In the genomic region with DNA sequence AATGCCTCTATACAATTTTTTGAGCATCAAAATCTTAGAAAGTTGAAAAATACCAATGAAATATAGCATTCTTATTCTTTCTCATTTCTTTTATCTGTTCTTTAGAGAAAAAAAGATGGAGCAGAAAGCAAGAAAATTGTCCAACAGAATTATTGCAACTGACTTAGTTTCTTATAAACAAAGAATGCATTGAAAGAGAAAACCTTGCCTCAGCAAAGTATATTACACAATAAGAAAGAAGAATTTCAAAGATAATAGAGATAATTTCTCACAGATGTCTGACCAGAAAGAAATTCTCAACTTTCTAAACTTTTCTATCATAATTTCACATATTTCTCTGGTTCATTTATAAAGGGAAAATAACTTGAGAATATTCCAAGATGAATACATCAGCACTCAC, we compare ENCODE assay signal across 22 cellular contexts. TPM values are rescaled to one million over a fixed set of nuclear protein-coding genes. Genes with fewer than 3 reads are reported as not detected.
A peak's percentile ranks its signal among the peaks of the same experiment; 100 is the strongest.
DNase-seq lines count a peak whose midpoint lies in the region; ATAC-seq, FAIRE-seq and TF ChIP-seq lines count a peak whose summit lies in the region.
"Had no signal": no experiment of that assay in that cellular context is flagged by ENCODE, and none has a peak within 500 bp of the region (broad histone marks: within the 10 kb centered on the region; RNA-seq: fewer than 3 reads in every experiment).

No MANE protein-coding gene starts in this region.

- no peaks in the 10 kb centered on the region for H3K36me3 ChIP-seq in A673 (ENCODE audit: insufficient read depth, low read length, poor library complexity, severe bottlenecking)
- H3K36me3 ChIP-seq in GM23248 (ENCODE audit: low read depth), result no peaks in the 10 kb centered on the region
- no peaks in the 10 kb centered on the region for H3K36me3 ChIP-seq in K562 (ENCODE audit: control insufficient read depth, insufficient read depth, low read length)
- no peaks in the 10 kb centered on the region for H3K36me3 ChIP-seq in hepatocyte (replicated peaks; ENCODE audit: insufficient read depth, low read depth)
- H3K36me3 ChIP-seq in ovary, result no peaks in the 10 kb centered on the region

- peak overlapping the region; percentile 0 for H3K27ac ChIP-seq in A673 (ENCODE audit: low read depth, low read length, poor library complexity, severe bottlenecking)
- peak overlapping the region; percentile 62 for H3K27ac ChIP-seq in GM23248
- H3K27ac ChIP-seq in K562 (ENCODE audit: extremely low read depth, low read depth, low read length), result no peak overlapping the region
- no peak overlapping the region for H3K27ac ChIP-seq in hepatocyte
- H3K27ac ChIP-seq in ovary, result no peak overlapping the region
- H3K27ac ChIP-seq: 22Rv1, KMS-11 had no signal

- in situ Hi-C loops in GM23248 (cut with MboI) (no loop called here), K562 (cut with MboI) (no loop called here)

- TF ChIP-seq EP300 in K562 (IDR thresholded peaks at IDR 0.05; ENCODE audit: low read length) (no peak), ovary (IDR thresholded peaks at IDR 0.05) (no peak)

- POLR2A ChIA-PET in A673 (lab: Charles Lee; ENCODE audit: low non-redundant PET), result no interaction called here
- POLR2A ChIA-PET in K562 (lab: Yijun Ruan, JAX), result interaction anchor here (0.6 kb wide), 1 partner anchor 293 kb away, joined by 4 read pairs; no protein-coding TSS in a partner anchor

- intact Hi-C loops in A673 (cut with micrococcal nuclease; ENCODE audit: unreplicated experiment), result no loop called here
- intact Hi-C loops in K562 (cut with micrococcal nuclease), result no loop called here
- intact Hi-C loops in ovary (cut with DNase I), result no loop called here

- H3K4me1 ChIP-seq in A673 (ENCODE audit: insufficient read depth, low read length, poor library complexity, severe bottlenecking) (no peaks in the 10 kb centered on the region), GM23248 (ENCODE audit: insufficient read depth) (peaks cover 14% of the 10 kb centered on the region), K562 (replicated peaks in 1 of 2; ENCODE audit: control insufficient read depth in 2 of 2, insufficient read depth in 2 of 2, low read length in 2 of 2) (peaks cover 0 to 22% of the 10 kb centered on the region in 2 experiments; a peak in 3 of 5 replicates), hepatocyte (ENCODE audit: insufficient read depth) (peaks cover 7% of the 10 kb centered on the region), ovary (ENCODE audit: insufficient read depth) (no peaks in the 10 kb centered on the region)

- H3K4me3 ChIP-seq in A673 (ENCODE audit: low read depth, low read length, poor library complexity, severe bottlenecking), result no peak overlapping the region
- no peak overlapping the region for H3K4me3 ChIP-seq in GM23248
- no peak overlapping the region for H3K4me3 ChIP-seq in K562
- H3K4me3 ChIP-seq in hepatocyte, result no peak overlapping the region
- no peak overlapping the region for H3K4me3 ChIP-seq in ovary

- H3K4me2 ChIP-seq in GM23248 (ENCODE audit: unreplicated experiment), result peak overlapping the region; percentile 57
- no peak overlapping the region for H3K4me2 ChIP-seq in K562 (ENCODE audit: insufficient read depth, low read length)
- H3K4me2 ChIP-seq in hepatocyte, result no peak overlapping the region
- H3K4me2 ChIP-seq: KMS-11 had no signal

- peaks cover 14% of the 10 kb centered on the region for H3F3A ChIP-seq in GM23248 (ENCODE audit: insufficient read depth)

- no peak for TF ChIP-seq RAD21 in K562 (CRISPR knock-in tag; conservative IDR thresholded peaks at IDR 0.05 in 1 of 2, IDR thresholded peaks at IDR 0.05 in 1 of 2)

- CTCF ChIA-PET in A673 (lab: Charles Lee), result no interaction called here
- CTCF ChIA-PET in K562 (lab: Yijun Ruan, JAX; ENCODE audit: low intra/inter-chr PET ratio), result interaction anchor here (1.1 kb wide), 1 partner anchor 67 kb away, joined by 3 read pairs; no protein-coding TSS in a partner anchor

- no peaks in the 10 kb centered on the region for H3K9me1 ChIP-seq in K562 (ENCODE audit: control insufficient read depth, insufficient read depth, low read length)

- H4K20me1 ChIP-seq in GM23248 (ENCODE audit: insufficient read depth) (no peaks in the 10 kb centered on the region), K562 (replicated peaks; ENCODE audit: control insufficient read depth, insufficient read depth, low read length) (no peaks in the 10 kb centered on the region), hepatocyte (ENCODE audit: insufficient read depth, poor library complexity, severe bottlenecking) (no peaks in the 10 kb centered on the region)

- ATAC-seq in K562 (no peak), HG03039 (IDR thresholded peaks at IDR 0.05; ENCODE audit: unreplicated experiment) (no peak)
- ATAC-seq: HCT116 had no signal

- FAIRE-seq in K562 (lab: Jason Lieb, UNC), result no peak
- FAIRE-seq: D721Med, G401.6, GM12892, H54 had no signal

- BruUV-seq in A673 (replicated peaks; lab: Mats Ljungman, UMichigan) (no TSS peak), K562 (replicated peaks; lab: Mats Ljungman, UMichigan) (no TSS peak)

- DNase-seq in A673 (ENCODE audit: low spot score), result no peak
- DNase-seq in GM23248, result peak; percentile 55
- no peak for DNase-seq in K562 (ENCODE audit: extremely low read depth in 1 of 4, low spot score in 3 of 4)
- peak; percentile 78 for DNase-seq in fibroblast of peridontal ligament (ENCODE audit: extremely low read depth)
- DNase-seq in hepatocyte (ENCODE audit: low spot score), result no peak
- no peak for DNase-seq in stimulated activated CD4-positive, alpha-beta T cell treated with anti-CD3 and anti-CD28 coated beads, Interleukin-2, amount 100 ng/mL, for 48 hours
- no peak for DNase-seq in ovary
- DNase-seq: C1 segment of cervical spinal cord; CD4-positive, alpha-beta memory T cell; COR-L47; DMS153; DMS79 treated with DMSO at 0.1 percent for 48 hours; EL had no signal

- TF ChIP-seq POLR2A in K562 (conservative IDR thresholded peaks at IDR 0.05), result no peak
- TF ChIP-seq POLR2A in ovary (IDR thresholded peaks at IDR 0.05), result no peak

- H3K9me2 ChIP-seq in GM23248 (ENCODE audit: insufficient read depth) (no peaks in the 10 kb centered on the region), hepatocyte (replicated peaks; ENCODE audit: insufficient read depth) (no peaks in the 10 kb centered on the region)

- no peak for TF ChIP-seq CTCF in A673 (conservative IDR thresholded peaks at IDR 0.05; ENCODE audit: low read depth, low read length)
- TF ChIP-seq CTCF in K562 (IDR thresholded peaks at IDR 0.05 in 2 of 3, conservative IDR thresholded peaks at IDR 0.05 in 1 of 3; ENCODE audit: insufficient read depth in 2 of 3, low read depth in 1 of 3, low read length in 3 of 3), result no peak
- no peak for TF ChIP-seq CTCF in hepatocyte (IDR thresholded peaks at IDR 0.05; ENCODE audit: poor library complexity)
- no peak for TF ChIP-seq CTCF in ovary (IDR thresholded peaks at IDR 0.05)

- H3K27me3 ChIP-seq in A673 (replicated peaks; ENCODE audit: insufficient read depth, low read depth, low read length, poor library complexity) (no peaks in the 10 kb centered on the region), GM23248 (replicated peaks; ENCODE audit: insufficient read depth) (no peaks in the 10 kb centered on the region), K562 (ENCODE audit: control insufficient read depth in 2 of 2, insufficient read depth in 2 of 2, low read length in 2 of 2) (no peaks in the 10 kb centered on the region), hepatocyte (no peaks in the 10 kb centered on the region), ovary (no peaks in the 10 kb centered on the region)

- H3K79me2 ChIP-seq in GM23248 (ENCODE audit: insufficient read depth) (no peaks in the 10 kb centered on the region), K562 (ENCODE audit: control insufficient read depth, insufficient read depth, low read length) (no peaks in the 10 kb centered on the region), hepatocyte (no peaks in the 10 kb centered on the region)

- H2AFZ ChIP-seq in GM23248 (0 out of 2 replicates have a peak overlapping the region, but pooled peaks have one; percentile 8), K562 (ENCODE audit: low read depth, low read length) (no peak overlapping the region), hepatocyte (no peak overlapping the region)

- H3K9me3 ChIP-seq in A673 (ENCODE audit: low read depth, low read length, poor library complexity, severe bottlenecking) (no peaks in the 10 kb centered on the region), GM23248 (ENCODE audit: low read depth) (no peaks in the 10 kb centered on the region), K562 (replicated peaks; ENCODE audit: control insufficient read depth, insufficient read depth, low read depth, low read length) (no peaks in the 10 kb centered on the region), hepatocyte (ENCODE audit: low read depth) (no peaks in the 10 kb centered on the region), ovary (no peaks in the 10 kb centered on the region)

- H3K9ac ChIP-seq in GM23248, result peak overlapping the region; percentile 35
- H3K9ac ChIP-seq in K562 (ENCODE audit: insufficient read depth in 1 of 2, low read depth in 2 of 2, low read length in 2 of 2), result no peak overlapping the region
- H3K9ac ChIP-seq: KMS-11 had no signal

RNA-seq across cellular contexts. Expression of a gene that starts 11.6 kb away (rescaled TPM):
- total RNA-seq in A673 (2021), result 86.9 and 117 TPM in 2 replicates
- 388 and 407 TPM in 2 replicates for total RNA-seq in GM23248 (2014; rRNA removed; shearing (Covaris generic))
- 498 and 506 TPM in 2 replicates for polyA plus RNA-seq in GM23248 (2016; fragmentation: Nextera tagmentation; extraction: Ambion mirVana)
- 21.4 and 25.0 TPM in 2 replicates for total RNA-seq in K562 (2011; cell fraction: chromatin; rRNA removed; ENCODE audit: low replicate concordance)
- 34.3 and 42.7 TPM in 2 replicates for total RNA-seq in K562 (2011; cell fraction: nucleolus; rRNA removed)
- 32.1 and 39.8 TPM in 2 replicates for total RNA-seq in K562 (2011; cell fraction: nucleoplasm; rRNA removed)
- 19.1 and 19.3 TPM in 2 replicates for total RNA-seq in K562 (2014; rRNA removed)
- total RNA-seq in K562 (2014; rRNA removed; fragmentation: Illumina TruSeq; extraction: Trizol), result 23.2 and 25.3 TPM in 2 replicates
- 15.3 and 16.3 TPM in 2 replicates for total RNA-seq in K562 (2015; rRNA removed; fragmentation: Illumina TruSeq; extraction: Trizol)
- total RNA-seq in K562 (2021), result 20.6 and 22.0 TPM in 2 replicates
- polyA plus RNA-seq in K562 (2011; rRNA removed), result 30.4 and 47.9 TPM in 2 replicates
- polyA plus RNA-seq in K562 (2011; cell fraction: cytosol; rRNA removed), result 32.2 and 37.3 TPM in 2 replicates
- polyA plus RNA-seq in K562 (2011; cell fraction: nucleus; rRNA removed), result 17.5 and 25.7 TPM in 2 replicates
- polyA plus RNA-seq in K562 (2012), result 17.7 and 35.2 TPM in 2 replicates
- 26.2 and 30.3 TPM in 2 replicates for polyA plus RNA-seq in K562 (2014; fragmentation: Illumina TruSeq; extraction: Trizol)
- 1 to 10 TPM; 7.5 to 8.1 TPM for polyA plus RNA-seq in K562 (2014; fragmentation: Nextera tagmentation; extraction: Ambion mirVana)
- 24.0 and 25.5 TPM in 2 replicates for polyA plus RNA-seq in K562 (2014; rRNA removed)
- 33.1 and 42.5 TPM in 2 replicates for polyA minus RNA-seq in K562 (2011; rRNA and poly(A)+ RNA removed)
- polyA minus RNA-seq in K562 (2011; cell fraction: cytosol; rRNA and poly(A)+ RNA removed), result 17.5 and 28.5 TPM in 2 replicates
- 5.8 and 15.0 TPM in 2 replicates for polyA minus RNA-seq in K562 (2011; cell fraction: nucleus; rRNA and poly(A)+ RNA removed)
- 109 and 127 TPM in 2 replicates for total RNA-seq in hepatocyte
- 134 and 136 TPM in 2 replicates for polyA plus RNA-seq in hepatocyte
- 100 to 1,000 TPM; 130 to 179 (median 161) TPM for total RNA-seq in ovary
- polyA plus RNA-seq in ovary, result 100 to 1,000 TPM; 130 to 260 TPM

RNA-seq across cellular contexts. Expression of a gene that starts 47.0 kb away (rescaled TPM):
- total RNA-seq in A673 (2021), result 0.09 TPM in 1 of 2 replicates, not detected in the other
- total RNA-seq in GM23248 (2014; rRNA removed; shearing (Covaris generic)), result not detected in 2 replicates
- not detected in 2 replicates for polyA plus RNA-seq in GM23248 (2016; fragmentation: Nextera tagmentation; extraction: Ambion mirVana)
- total RNA-seq in K562 (2011; cell fraction: chromatin; rRNA removed; ENCODE audit: low replicate concordance), result not detected in 2 replicates
- not detected in 2 replicates for total RNA-seq in K562 (2011; cell fraction: nucleolus; rRNA removed)
- not detected in 2 replicates for total RNA-seq in K562 (2011; cell fraction: nucleoplasm; rRNA removed)
- not detected in 2 replicates for total RNA-seq in K562 (2014; rRNA removed)
- total RNA-seq in K562 (2014; rRNA removed; fragmentation: Illumina TruSeq; extraction: Trizol), result not detected in 2 replicates
- not detected in 2 replicates for total RNA-seq in K562 (2015; rRNA removed; fragmentation: Illumina TruSeq; extraction: Trizol)
- total RNA-seq in K562 (2021), result not detected in 2 replicates
- not detected in 2 replicates for polyA plus RNA-seq in K562 (2011; rRNA removed)
- polyA plus RNA-seq in K562 (2011; cell fraction: cytosol; rRNA removed), result not detected in 2 replicates
- polyA plus RNA-seq in K562 (2011; cell fraction: nucleus; rRNA removed), result not detected in 2 replicates
- not detected in 2 replicates for polyA plus RNA-seq in K562 (2012)
- polyA plus RNA-seq in K562 (2014; fragmentation: Illumina TruSeq; extraction: Trizol), result not detected in 2 replicates
- polyA plus RNA-seq in K562 (2014; fragmentation: Nextera tagmentation; extraction: Ambion mirVana), result not detected
- not detected in 2 replicates for polyA plus RNA-seq in K562 (2014; rRNA removed)
- not detected in 2 replicates for polyA minus RNA-seq in K562 (2011; rRNA and poly(A)+ RNA removed)
- not detected in 2 replicates for polyA minus RNA-seq in K562 (2011; cell fraction: cytosol; rRNA and poly(A)+ RNA removed)
- not detected in 2 replicates for polyA minus RNA-seq in K562 (2011; cell fraction: nucleus; rRNA and poly(A)+ RNA removed)
- 0.16 and 0.70 TPM in 2 replicates for total RNA-seq in hepatocyte
- polyA plus RNA-seq in hepatocyte, result 0.34 TPM in 1 of 2 replicates, not detected in the other
- total RNA-seq in ovary, result under 1 TPM in 4 of 7 donors, not detected in 3; 0.05 to 0.24 (median 0.09) TPM
- polyA plus RNA-seq in ovary, result under 1 TPM; 0.18 to 0.47 TPM
- total RNA-seq: B cell; CD4-positive, alpha-beta memory T cell had no signal

Comparison
In these comparisons a context has a peak if more than half of its experiments do, and no peak if none do; other contexts are left out.
1. DNase-seq: peak in GM23248 (single experiment) and fibroblast of peridontal ligament (single experiment); none in A673 (single experiment), K562 (0 of 4), hepatocyte (single experiment), stimulated activated CD4-positive, alpha-beta T cell treated with anti-CD3 and anti-CD28 coated beads, Interleukin-2, amount 100 ng/mL, for 48 hours (0 of 2) and ovary (0 of 5).
2. H3K27ac ChIP-seq: peak in A673 (single experiment) and GM23248 (single experiment); none in K562 (single experiment), hepatocyte (single experiment) and ovary (0 of 2).